8 cellular contexts compared by ENCODE assay signal in the genomic region with DNA sequence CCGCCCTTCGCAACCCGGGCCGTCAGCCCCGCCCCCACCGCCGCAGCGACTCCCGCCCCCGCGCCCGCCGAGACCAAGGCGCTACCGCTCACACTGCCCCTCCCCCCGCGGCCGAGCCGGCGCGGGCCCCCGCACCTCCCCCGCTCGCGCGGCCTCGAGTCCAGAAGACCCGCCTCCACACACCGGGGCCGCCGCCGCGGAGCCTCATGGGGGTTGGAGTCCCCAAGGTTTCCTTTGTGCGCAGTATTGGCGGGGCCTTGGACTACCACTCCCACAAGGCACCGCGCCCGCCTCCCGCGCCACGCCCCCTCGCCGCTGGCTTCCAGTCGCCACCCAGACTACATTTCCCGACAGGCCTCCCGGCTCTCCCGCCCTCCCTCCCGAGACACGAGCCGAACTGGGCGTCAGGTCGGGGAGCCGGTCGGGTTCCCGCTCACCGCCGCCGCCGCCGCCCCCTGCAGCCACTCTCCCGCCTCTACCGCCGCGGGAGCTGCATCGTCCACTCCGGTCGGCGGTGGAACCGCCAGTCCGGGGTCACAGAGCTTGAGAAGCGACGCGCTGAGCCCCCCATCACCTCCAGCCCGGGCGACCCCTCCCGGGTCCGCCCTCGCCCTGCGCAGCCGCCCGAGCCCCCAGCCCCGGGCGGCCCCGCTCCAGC. TPM values are rescaled to one million over a fixed set of nuclear protein-coding genes. Genes with fewer than 3 reads are reported as not detected.
DNase-seq lines count a peak whose midpoint lies in the region; ATAC-seq and TF ChIP-seq lines count a peak whose summit lies in the region.

A gene (plus strand): TSS at position 371 of the 658 bp plus-strand sequence. CDS start 336 bp downstream, outside the sequence.

- H3K4me1 Mint-ChIP-seq in nephron, result peaks cover 32% of the 10 kb centered on the region

- H3K4me1 ChIP-seq in ES-I3 (ENCODE audit: insufficient read depth, low read length) (peaks cover 4% of the 10 kb centered on the region; the same call in 1 of the 2 replicates), HAP-1 (peaks cover 16% of the 10 kb centered on the region)

- H3K9me3 Mint-ChIP-seq in nephron, result no peaks in the 10 kb centered on the region

- H3K9me3 ChIP-seq in ES-I3 (ENCODE audit: control insufficient read depth, insufficient read depth, low read length) (no peaks in the 10 kb centered on the region), HAP-1 (no peaks in the 10 kb centered on the region), MG63 (no peaks in the 10 kb centered on the region)

- peak within 1 kb of the TSS; percentile 87 for H3K9ac ChIP-seq in ES-I3 (ENCODE audit: low read depth, low read length)

- peak within 1 kb of the TSS; percentile 86 to 96 (median 95) for H3K27ac Mint-ChIP-seq in nephron

- TF ChIP-seq CTCF in fibroblast of the aortic adventitia (IDR thresholded peaks at IDR 0.05; ENCODE audit: insufficient read depth, low read length), result no peak
- TF ChIP-seq CTCF in nephron (IDR thresholded peaks at IDR 0.05; ENCODE audit: unreplicated experiment in 3 of 3), result no peak

- peak within 1 kb of the TSS; percentile 91 to 98 (median 93) for H3K4me3 Mint-ChIP-seq in nephron

- no peaks in the 10 kb centered on the region for H3K27me3 Mint-ChIP-seq in nephron (ENCODE audit: low read depth)

- H3K36me3 ChIP-seq in ES-I3 (ENCODE audit: insufficient read depth, low read length), result no peaks in the 10 kb centered on the region
- H3K36me3 ChIP-seq in HAP-1 (replicated peaks), result peaks cover 13% of the 10 kb centered on the region
- peaks cover 23% of the 10 kb centered on the region for H3K36me3 ChIP-seq in MG63

- DNase-seq in HAP-1 (ENCODE audit: low spot score in 2 of 2) (peak; percentile 99 to 100), MG63 (peak; percentile 99), SHP77 (lab: John Stamatoyannopoulos, UW) (peak; percentile 95 to 97), fibroblast of the aortic adventitia (ENCODE audit: low read depth) (peak; percentile 98)
- DNase-seq in activated effector memory CD4-positive, alpha-beta T cell treated with Interleukin-2 at 50 U/mL for 16 hours, result peak; percentile 99
- DNase-seq in stimulated activated naive CD8-positive, alpha-beta T cell treated with anti-CD3 and anti-CD28 coated beads, Interleukin-15, Interleukin-2, amounts not matched to agents 100 U/mL and 50 U/mL, for 24 hours, result peak; percentile 100

- H3K4me3 ChIP-seq in HAP-1 (peak within 1 kb of the TSS; percentile 74), MG63 (peak within 1 kb of the TSS; percentile 67), fibroblast of the aortic adventitia (ENCODE audit: low read depth, low read length) (peak within 1 kb of the TSS; percentile 83)

- H3K27me3 ChIP-seq in HAP-1 (ENCODE audit: low read depth) (no peaks in the 10 kb centered on the region), MG63 (no peaks in the 10 kb centered on the region)

- peak; percentile 98 for ATAC-seq in stimulated activated naive CD8-positive, alpha-beta T cell treated with anti-CD3 and anti-CD28 coated beads, Interleukin-15, Interleukin-2, amounts not matched to agents 100 U/mL and 50 U/mL, for 24 hours

- peaks cover 5% of the 10 kb centered on the region for H3K36me3 Mint-ChIP-seq in nephron (ENCODE audit: low read depth)

- in situ Hi-C loops in HAP-1 (cut with MboI; ENCODE audit: low sequenced_read_pairs), result no loop called here

RNA-seq across cellular contexts. Expression of the gene that starts here (rescaled TPM):
- total RNA-seq in MG63 (2014; rRNA removed; shearing (Covaris generic); ENCODE audit: low replicate concordance), result 15.1 and 20.0 TPM in 2 replicates
- 14.7 and 24.3 TPM in 2 replicates for total RNA-seq in fibroblast of the aortic adventitia (ENCODE audit: low replicate concordance)

Comparison
In these comparisons a context has a peak if more than half of its experiments do, and no peak if none do; other contexts are left out.
1. Peak in every context shown above with its lines: DNase-seq, ATAC-seq and H3K4me3 ChIP-seq.